Comparison of ENCODE assay signal across 8 cellular contexts in genomic region chr9:138147556-138147955, GRCh38.
DNase-seq lines count a peak whose midpoint lies in the region; ATAC-seq and TF ChIP-seq lines count a peak whose summit lies in the region.
"Not testable (repeated sequence)": the region's sequence is repeated elsewhere in the genome, so short reads cannot be mapped to it uniquely, and the experiment has no call there.

No MANE protein-coding gene starts in this region.

- DNase-seq in BE2C: peak; percentile 73
- DNase-seq in NCI-H2171 (lab: John Stamatoyannopoulos, UW): peak; percentile 14
- DNase-seq in WTC11 (ENCODE audit: low spot score): peak; percentile 73
- peak; percentile 7 for DNase-seq in amniotic stem cell (lab: John Stamatoyannopoulos, UW)
- peak; percentile 16 for DNase-seq in glomerular visceral epithelial cell (ENCODE audit: extremely low spot score)
- peak; percentile 53 to 68 for DNase-seq in mesothelial cell of epicardium (ENCODE audit: low spot score in 2 of 2, unreplicated experiment in 2 of 2)
- peak; percentile 64 for DNase-seq in stimulated activated CD4-positive, alpha-beta T cell treated with anti-CD3 and anti-CD28 coated beads, Interleukin-15, amount 100 ng/mL, for 24 hours

- H3K9me3 Mint-ChIP-seq in WTC11, mesothelial cell of epicardium: not testable (repeated sequence)

- not testable (repeated sequence) for H3K36me3 Mint-ChIP-seq in WTC11, mesothelial cell of epicardium

- TF ChIP-seq CTCF in BE2C (IDR thresholded peaks at IDR 0.05; ENCODE audit: low read depth, low read length): peak; percentile 38
- TF ChIP-seq CTCF in GM12873 (IDR thresholded peaks at IDR 0.05; ENCODE audit: insufficient read depth, low read depth, low read length, missing control alignments): peak; percentile 21
- peak; percentile 43 for TF ChIP-seq CTCF in WTC11 (IDR thresholded peaks at IDR 0.05)
- TF ChIP-seq CTCF in mesothelial cell of epicardium (IDR thresholded peaks at IDR 0.05; ENCODE audit: unreplicated experiment): peak; percentile 49

- peaks cover 24% of the 10 kb centered on the region for H3K27me3 Mint-ChIP-seq in WTC11 (ENCODE audit: low read depth)
- H3K27me3 Mint-ChIP-seq in mesothelial cell of epicardium (ENCODE audit: low read depth): not testable (repeated sequence)

- H3K4me3 Mint-ChIP-seq in WTC11 (peak overlapping the region; percentile 60), mesothelial cell of epicardium (peak overlapping the region; percentile 13)

- H3K4me1 ChIP-seq in BE2C: not testable (repeated sequence)

- CTCF ChIA-PET in WTC11 (lab: Charles Lee): not testable (repeated sequence)

- H3K27ac Mint-ChIP-seq in WTC11, mesothelial cell of epicardium: not testable (repeated sequence)

- POLR2A ChIA-PET in WTC11 (lab: Charles Lee): not testable (repeated sequence)

- H3K27me3 ChIP-seq in BE2C: not testable (repeated sequence)

- not testable (repeated sequence) for H3K9me3 ChIP-seq in BE2C

- H3K4me1 Mint-ChIP-seq in WTC11, mesothelial cell of epicardium: not testable (repeated sequence)

- ATAC-seq in WTC11: 0 out of 2 replicates have a peak, but pooled peaks have one; percentile 8

- not testable (repeated sequence) for H3K36me3 ChIP-seq in BE2C

- 0 out of 2 replicates have a peak overlapping the region, but pooled peaks have one; percentile 14 for H3K4me3 ChIP-seq in BE2C (ENCODE audit: low read depth, low read length)

Comparison
In these comparisons a context has a peak if more than half of its experiments do, and no peak if none do; other contexts are left out.
1. Peak in every context shown above with its lines: DNase-seq, ATAC-seq and H3K4me3 ChIP-seq.
2. DNase-seq: peak in every context shown above with its lines; median percentile 73 in BE2C; 73 in WTC11; 64 in stimulated activated CD4-positive, alpha-beta T cell treated with anti-CD3 and anti-CD28 coated beads, Interleukin-15, amount 100 ng/mL, for 24 hours; 60 in mesothelial cell of epicardium; 16 in glomerular visceral epithelial cell; 14 in NCI-H2171; 7 in amniotic stem cell.